11 cellular contexts compared by ENCODE assay signal in the genomic region with DNA sequence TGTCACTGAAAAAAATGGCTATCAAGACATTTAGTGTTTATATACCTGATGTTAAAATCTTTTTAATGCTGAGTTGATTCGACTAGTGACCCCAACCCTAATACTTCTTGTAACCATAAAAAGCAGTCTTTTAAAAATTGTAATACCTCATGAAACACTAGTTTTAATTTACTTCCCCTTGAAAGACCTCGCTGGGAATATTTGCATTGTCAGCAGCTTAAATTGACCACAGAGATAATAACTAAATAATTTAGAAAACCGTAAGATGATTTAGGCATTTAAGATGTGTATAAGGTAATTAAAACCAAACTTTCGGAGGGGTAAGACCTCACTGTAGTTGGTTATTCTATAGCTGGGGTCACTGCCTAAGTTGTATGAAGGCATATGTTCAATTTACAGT.
"Had no signal": no experiment of that assay in that cellular context is flagged by ENCODE, and none has a peak within 500 bp of the region (broad histone marks: within the 10 kb centered on the region; RNA-seq: fewer than 3 reads in every experiment).

No MANE protein-coding gene starts in this region.

- H3K4me3 ChIP-seq: GM23248, GM23338, HAP-1 had no signal

- H3K36me3 ChIP-seq: HAP-1 had no signal

- H3K27ac ChIP-seq: GM23248 had no signal

- H3K9ac ChIP-seq: GM23248 had no signal

- ATAC-seq: GM23338, HCT116 had no signal

- H3K9me3 ChIP-seq: HAP-1 had no signal

- H3K4me1 ChIP-seq: HAP-1 had no signal

- H3K4me2 ChIP-seq: GM23338 had no signal

- H2AFZ ChIP-seq: GM23248, GM23338 had no signal

- FAIRE-seq: H1, H54 had no signal

- DNase-seq: GM23248, GOT3, H7, H9, HCEC 1CT, HFFc6 had no signal
